ENCODE assay signal across 8 cellular contexts in the genomic region with DNA sequence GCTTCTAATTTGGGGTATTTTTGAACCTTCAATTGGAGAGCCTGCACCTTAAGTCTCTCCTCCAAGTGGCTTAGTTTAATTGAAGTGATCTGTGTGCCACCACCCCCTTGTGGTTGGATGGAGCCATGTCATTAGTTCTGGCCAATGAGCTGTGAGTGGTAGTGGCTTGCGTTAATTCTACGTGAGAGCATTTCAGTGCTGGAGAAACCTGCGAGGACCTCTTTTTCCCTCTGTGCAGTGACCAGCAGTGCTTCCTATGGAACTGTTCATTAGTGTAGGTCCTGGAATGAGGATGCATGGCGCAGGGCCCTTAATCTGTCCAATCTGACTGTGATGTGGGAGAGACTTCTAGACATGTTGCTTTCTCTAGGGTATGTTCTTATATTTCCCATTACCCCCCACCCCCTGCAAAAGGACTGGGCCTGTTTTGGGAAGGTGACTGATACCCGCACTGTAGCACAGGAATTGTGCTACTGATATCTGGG. TPM values are rescaled to one million over a fixed set of nuclear protein-coding genes. Genes with fewer than 3 reads are reported as not detected.
DNase-seq lines count a peak whose midpoint lies in the region; ATAC-seq, FAIRE-seq and TF ChIP-seq lines count a peak whose summit lies in the region.

No MANE protein-coding gene starts in this region.

- CTCF ChIA-PET in HEK293T (lab: Yijun Ruan, JAX) (interaction anchor here (0.7 to 3.1 kb wide), 11 partner anchors 10 to 112 kb away, joined by 3 to 117 read pairs (median 4); no protein-coding TSS in a partner anchor), K562 (lab: Yijun Ruan, JAX; ENCODE audit: low intra/inter-chr PET ratio) (interaction anchor here (1.4 to 6.5 kb wide), 2 partner anchors 30 to 61 kb away, joined by 10 to 173 read pairs; no protein-coding TSS in a partner anchor)

- H3K4me1 Mint-ChIP-seq in T-helper 2 cell treated with Interferon-gamma antibody and Interleukin-4, amounts not matched to agents 5 μg/mL and 100 μg/mL, for 36 hours (ENCODE audit: low read depth): peaks cover 30% of the 10 kb centered on the region

- peaks cover 28% of the 10 kb centered on the region for H3K79me2 ChIP-seq in K562 (ENCODE audit: control insufficient read depth, insufficient read depth, low read length)

- TF ChIP-seq POLR2A in K562 (conservative IDR thresholded peaks at IDR 0.05): no peak

- 0 out of 2 replicates have a peak, but pooled peaks have one; percentile 20 for TF ChIP-seq EP300 in K562 (IDR thresholded peaks at IDR 0.05; ENCODE audit: low read length)

- peaks cover 11% of the 10 kb centered on the region; the same call in 2 of the 3 replicates for H3K36me3 ChIP-seq in K562 (ENCODE audit: control insufficient read depth, insufficient read depth, low read length)

- H2AFZ ChIP-seq in K562 (ENCODE audit: low read depth, low read length): no peak overlapping the region

- peak; percentile 89 to 95 (median 91) for TF ChIP-seq CTCF in K562 (IDR thresholded peaks at IDR 0.05 in 2 of 3, conservative IDR thresholded peaks at IDR 0.05 in 1 of 3; ENCODE audit: insufficient read depth in 2 of 3, low read depth in 1 of 3, low read length in 3 of 3)

- peaks cover 21 to 30% of the 10 kb centered on the region in 2 experiments; a peak in 4 of 5 replicates for H3K4me1 ChIP-seq in K562 (replicated peaks in 1 of 2; ENCODE audit: control insufficient read depth in 2 of 2, insufficient read depth in 2 of 2, low read length in 2 of 2)

- WGBS in K562 (ENCODE audit: insufficient coverage, low coverage, missing lambda C conversion rate): 28% methylated on average over 5 of the region's 5 CpGs

- BruUV-seq in K562 (replicated peaks; lab: Mats Ljungman, UMichigan): no TSS peak

- no peaks in the 10 kb centered on the region for H3K27me3 ChIP-seq in K562 (ENCODE audit: control insufficient read depth in 2 of 2, insufficient read depth in 2 of 2, low read length in 2 of 2)

- H3K9me3 ChIP-seq in K562 (replicated peaks; ENCODE audit: control insufficient read depth, insufficient read depth, low read depth, low read length): no peaks in the 10 kb centered on the region

- intact Hi-C loops in K562 (cut with micrococcal nuclease): loop anchor here (1.0 kb wide), 2 partner anchors 32 to 61 kb away; no protein-coding TSS in a partner anchor

- H4K20me1 ChIP-seq in K562 (replicated peaks; ENCODE audit: control insufficient read depth, insufficient read depth, low read length): no peaks in the 10 kb centered on the region

- H3K27ac ChIP-seq in K562 (ENCODE audit: extremely low read depth, low read depth, low read length): no peak overlapping the region

- H3K4me3 ChIP-seq in K562: no peak overlapping the region

- no peak overlapping the region for H3K9ac ChIP-seq in K562 (ENCODE audit: insufficient read depth in 1 of 2, low read depth in 2 of 2, low read length in 2 of 2)

- peak; percentile 82 to 92 for TF ChIP-seq RAD21 in K562 (CRISPR knock-in tag; conservative IDR thresholded peaks at IDR 0.05 in 1 of 2, IDR thresholded peaks at IDR 0.05 in 1 of 2)

- H3K27me3 Mint-ChIP-seq in T-helper 2 cell treated with Interferon-gamma antibody and Interleukin-4, amounts not matched to agents 5 μg/mL and 100 μg/mL, for 36 hours (ENCODE audit: low read depth): no peaks in the 10 kb centered on the region

- peak; percentile 26 for DNase-seq in NCI-H2196 (lab: John Stamatoyannopoulos, UW; ENCODE audit: unreplicated experiment)
- DNase-seq in NCI-H2196 treated with DMSO at 0.1 percent for 48 hours (lab: John Stamatoyannopoulos, UW; ENCODE audit: unreplicated experiment): no peak
- DNase-seq in HEK293T (ENCODE audit: extremely low spot score): peak; percentile 60
- peak; percentile 94 for DNase-seq in NAMALWA (ENCODE audit: low spot score)
- peak; percentile 64 for DNase-seq in T-helper 2 cell treated with Interferon-gamma antibody and Interleukin-4, amounts not matched to agents 5 μg/mL and 100 μg/mL, for 36 hours (ENCODE audit: low spot score)
- peak; percentile 83 to 86 (median 85) for DNase-seq in K562 (ENCODE audit: extremely low read depth in 1 of 4, low spot score in 3 of 4)
- peak; percentile 81 for DNase-seq in islet precursor cell
- DNase-seq in stimulated activated CD4-positive, alpha-beta T cell treated with anti-CD3 and anti-CD28 coated beads, Interleukin-1b, Interleukin-23, amount 100 ng/mL, for 4 hours (ENCODE audit: low read depth in 2 of 2): peak; percentile 25 to 58

- no peaks in the 10 kb centered on the region for H3K9me3 Mint-ChIP-seq in T-helper 2 cell treated with Interferon-gamma antibody and Interleukin-4, amounts not matched to agents 5 μg/mL and 100 μg/mL, for 36 hours

- peak overlapping the region; percentile 20; the same call in 1 of the 2 replicates for H3K4me2 ChIP-seq in K562 (ENCODE audit: insufficient read depth, low read length)

- H3K9me1 ChIP-seq in K562 (ENCODE audit: control insufficient read depth, insufficient read depth, low read length): no peaks in the 10 kb centered on the region

- POLR2A ChIA-PET in HEK293T (lab: Yijun Ruan, JAX) (interaction anchor here (0.7 to 1.1 kb wide), 3 partner anchors 32 to 115 kb away, joined by 3 to 13 read pairs (median 4); partner anchors contain the start of gene RBM28), K562 (lab: Yijun Ruan, JAX) (interaction anchor here (0.5 to 1.4 kb wide), 9 partner anchors 11 to 212 kb away, joined by 3 to 5 read pairs (median 3); partner anchors contain the start of gene METTL2B)

- H3K27ac Mint-ChIP-seq in T-helper 2 cell treated with Interferon-gamma antibody and Interleukin-4, amounts not matched to agents 5 μg/mL and 100 μg/mL, for 36 hours: peak overlapping the region; percentile 91

- peak; percentile 79 for ATAC-seq in K562

- peaks cover 33% of the 10 kb centered on the region for H3K36me3 Mint-ChIP-seq in T-helper 2 cell treated with Interferon-gamma antibody and Interleukin-4, amounts not matched to agents 5 μg/mL and 100 μg/mL, for 36 hours (ENCODE audit: low read depth)

- peak; percentile 91 for FAIRE-seq in K562 (lab: Jason Lieb, UNC)

- peak overlapping the region; percentile 97 for H3K4me3 Mint-ChIP-seq in T-helper 2 cell treated with Interferon-gamma antibody and Interleukin-4, amounts not matched to agents 5 μg/mL and 100 μg/mL, for 36 hours

- in situ Hi-C loops in K562 (cut with MboI): no loop called here

RNA-seq across cellular contexts. Expression of gene HILPDA, which starts 3.8 kb away (rescaled TPM):
- 42.5 and 74.9 TPM in 2 replicates for total RNA-seq in K562 (2011; cell fraction: chromatin; rRNA removed; ENCODE audit: low replicate concordance)
- 69.3 and 79.4 TPM in 2 replicates for total RNA-seq in K562 (2011; cell fraction: nucleolus; rRNA removed)
- 70.7 and 78.6 TPM in 2 replicates for total RNA-seq in K562 (2011; cell fraction: nucleoplasm; rRNA removed)
- total RNA-seq in K562 (2014; rRNA removed) (8.3 and 14.2 TPM in 2 replicates), K562 (2014; rRNA removed; fragmentation: Illumina TruSeq; extraction: Trizol) (14.5 and 16.7 TPM in 2 replicates), K562 (2015; rRNA removed; fragmentation: Illumina TruSeq; extraction: Trizol) (23.0 and 23.5 TPM in 2 replicates), K562 (2021) (10.5 and 10.7 TPM in 2 replicates)
- polyA plus RNA-seq in K562 (2011; rRNA removed) (71.8 and 102 TPM in 2 replicates), K562 (2014; fragmentation: Illumina TruSeq; extraction: Trizol) (18.9 and 26.0 TPM in 2 replicates), K562 (2014; fragmentation: Nextera tagmentation; extraction: Ambion mirVana) (10 to 100 TPM; 28.6 to 40.5 TPM), K562 (2014; rRNA removed) (16.4 and 25.5 TPM in 2 replicates)
- polyA plus RNA-seq in K562 (2011; cell fraction: cytosol; rRNA removed): 68.1 and 117 TPM in 2 replicates
- polyA plus RNA-seq in K562 (2011; cell fraction: nucleus; rRNA removed): 37.3 and 64.2 TPM in 2 replicates
- polyA plus RNA-seq in K562 (2012): 13.2 and 14.2 TPM in 2 replicates
- polyA minus RNA-seq in K562 (2011; rRNA and poly(A)+ RNA removed): 29.9 and 51.9 TPM in 2 replicates
- 11.6 and 15.9 TPM in 2 replicates for polyA minus RNA-seq in K562 (2011; cell fraction: cytosol; rRNA and poly(A)+ RNA removed)
- polyA minus RNA-seq in K562 (2011; cell fraction: nucleus; rRNA and poly(A)+ RNA removed): 19.5 and 63.9 TPM in 2 replicates

RNA-seq across cellular contexts. Expression of gene METTL2B, which starts 17.1 kb away (rescaled TPM):
- 218 and 250 TPM in 2 replicates for total RNA-seq in K562 (2011; cell fraction: chromatin; rRNA removed; ENCODE audit: low replicate concordance)
- total RNA-seq in K562 (2011; cell fraction: nucleolus; rRNA removed): 132 and 144 TPM in 2 replicates
- total RNA-seq in K562 (2011; cell fraction: nucleoplasm; rRNA removed): 200 and 284 TPM in 2 replicates
- total RNA-seq in K562 (2014; rRNA removed) (46.9 and 75.6 TPM in 2 replicates), K562 (2014; rRNA removed; fragmentation: Illumina TruSeq; extraction: Trizol) (73.2 and 84.9 TPM in 2 replicates), K562 (2015; rRNA removed; fragmentation: Illumina TruSeq; extraction: Trizol) (78.6 and 82.0 TPM in 2 replicates), K562 (2021) (62.8 and 64.9 TPM in 2 replicates)
- polyA plus RNA-seq in K562 (2011; rRNA removed) (47.4 and 79.2 TPM in 2 replicates), K562 (2014; fragmentation: Illumina TruSeq; extraction: Trizol) (64.1 and 68.9 TPM in 2 replicates), K562 (2014; fragmentation: Nextera tagmentation; extraction: Ambion mirVana) (10 to 100 TPM; 91.0 to 95.7 TPM), K562 (2014; rRNA removed) (35.9 and 41.8 TPM in 2 replicates)
- 29.8 and 29.9 TPM in 2 replicates for polyA plus RNA-seq in K562 (2011; cell fraction: cytosol; rRNA removed)
- 24.4 and 35.3 TPM in 2 replicates for polyA plus RNA-seq in K562 (2011; cell fraction: nucleus; rRNA removed)
- 35.0 and 47.7 TPM in 2 replicates for polyA plus RNA-seq in K562 (2012)
- polyA minus RNA-seq in K562 (2011; rRNA and poly(A)+ RNA removed): 88.7 and 120 TPM in 2 replicates
- polyA minus RNA-seq in K562 (2011; cell fraction: cytosol; rRNA and poly(A)+ RNA removed): 32.5 and 50.1 TPM in 2 replicates
- 47.7 and 57.1 TPM in 2 replicates for polyA minus RNA-seq in K562 (2011; cell fraction: nucleus; rRNA and poly(A)+ RNA removed)

RNA-seq across cellular contexts. Expression of gene IMPDH1, which starts 49.7 kb away (rescaled TPM):
- total RNA-seq in K562 (2011; cell fraction: chromatin; rRNA removed; ENCODE audit: low replicate concordance): 140 and 407 TPM in 2 replicates
- 199 and 212 TPM in 2 replicates for total RNA-seq in K562 (2011; cell fraction: nucleolus; rRNA removed)
- 141 and 147 TPM in 2 replicates for total RNA-seq in K562 (2011; cell fraction: nucleoplasm; rRNA removed)
- 86.8 and 118 TPM in 2 replicates for total RNA-seq in K562 (2014; rRNA removed)
- 29.0 and 42.9 TPM in 2 replicates for total RNA-seq in K562 (2014; rRNA removed; fragmentation: Illumina TruSeq; extraction: Trizol)
- 60.6 and 64.3 TPM in 2 replicates for total RNA-seq in K562 (2015; rRNA removed; fragmentation: Illumina TruSeq; extraction: Trizol)
- total RNA-seq in K562 (2021): 118 TPM in 2 replicates
- 54.9 and 72.4 TPM in 2 replicates for polyA plus RNA-seq in K562 (2011; rRNA removed)
- polyA plus RNA-seq in K562 (2011; cell fraction: cytosol; rRNA removed): 54.0 and 156 TPM in 2 replicates
- 208 and 316 TPM in 2 replicates for polyA plus RNA-seq in K562 (2011; cell fraction: nucleus; rRNA removed)
- polyA plus RNA-seq in K562 (2012): 79.3 and 81.1 TPM in 2 replicates
- polyA plus RNA-seq in K562 (2014; fragmentation: Illumina TruSeq; extraction: Trizol): 59.8 and 76.3 TPM in 2 replicates
- 1 to 10 TPM in 1 of 2 experiments, under 1 TPM in 1; 0.80 to 2.1 TPM for polyA plus RNA-seq in K562 (2014; fragmentation: Nextera tagmentation; extraction: Ambion mirVana)
- polyA plus RNA-seq in K562 (2014; rRNA removed): 84.7 and 89.0 TPM in 2 replicates
- polyA minus RNA-seq in K562 (2011; rRNA and poly(A)+ RNA removed): 24.1 and 78.3 TPM in 2 replicates
- 48.6 and 69.1 TPM in 2 replicates for polyA minus RNA-seq in K562 (2011; cell fraction: cytosol; rRNA and poly(A)+ RNA removed)
- polyA minus RNA-seq in K562 (2011; cell fraction: nucleus; rRNA and poly(A)+ RNA removed): 81.0 and 88.0 TPM in 2 replicates
